24 cellular contexts compared by ENCODE assay signal in the genomic region with DNA sequence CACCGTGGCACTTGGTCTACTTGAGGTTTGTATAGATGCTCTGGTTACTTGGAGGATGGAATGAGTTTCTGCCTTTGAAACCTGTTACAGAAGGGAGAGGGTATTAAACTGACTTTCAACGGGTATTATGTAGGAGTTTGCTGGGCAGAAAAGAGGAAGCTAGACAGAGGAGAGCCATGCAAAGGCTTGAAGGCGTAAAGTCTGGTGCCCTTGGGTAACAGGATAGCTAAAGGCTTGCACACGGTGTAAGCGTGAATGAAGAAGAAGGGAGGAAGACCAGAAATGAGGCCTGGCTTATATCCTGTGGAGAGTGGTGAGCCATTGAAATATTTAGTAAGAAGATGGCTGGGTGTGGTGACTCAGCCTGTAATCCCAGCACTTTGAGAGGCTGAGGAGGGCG. TPM values are rescaled to one million over a fixed set of nuclear protein-coding genes. Genes with fewer than 3 reads are reported as not detected.
DNase-seq lines count a peak whose midpoint lies in the region; ATAC-seq and TF ChIP-seq lines count a peak whose summit lies in the region.
"Had no signal": no experiment of that assay in that cellular context is flagged by ENCODE, and none has a peak within 500 bp of the region (broad histone marks: within the 10 kb centered on the region; RNA-seq: fewer than 3 reads in every experiment).

No MANE protein-coding gene starts in this region.

- peaks cover 0 to 17% (median 0%) of the 10 kb centered on the region in 4 donors for H3K4me1 Mint-ChIP-seq in CD4-positive, CD25-positive, alpha-beta regulatory T cell
- H3K4me1 Mint-ChIP-seq: activated CD4-positive, alpha-beta T cell treated with anti-CD3 and anti-CD28 coated beads, Interleukin-2, amount 10 ng/mL, durations not matched to agents 7 days and 5 days; CD4-positive, alpha-beta memory T cell had no signal

- no peak overlapping the region for H3K4me3 Mint-ChIP-seq in CD4-positive, CD25-positive, alpha-beta regulatory T cell
- H3K4me3 Mint-ChIP-seq: activated CD4-positive, alpha-beta T cell treated with anti-CD3 and anti-CD28 coated beads, Interleukin-2, amount 10 ng/mL, durations not matched to agents 7 days and 5 days; CD4-positive, alpha-beta memory T cell had no signal

- peaks cover 81% of the 10 kb centered on the region for H3K36me3 ChIP-seq in CD4-positive, CD25-positive, alpha-beta regulatory T cell (ENCODE audit: control insufficient read depth, insufficient read depth, low read length)
- H3K36me3 ChIP-seq in left lung = peaks cover 0 to 98% of the 10 kb centered on the region in 2 donors

- in situ Hi-C loops in KBM-7 (cut with MboI; ENCODE audit: low pct_unique_long_range_greater_than_20kb, low sequenced_read_pairs) = no loop called here

- H3K27me3 ChIP-seq in CD4-positive, CD25-positive, alpha-beta regulatory T cell (ENCODE audit: control insufficient read depth, insufficient read depth, low read length) = no peaks in the 10 kb centered on the region
- H3K27me3 ChIP-seq in left lung = no peaks in the 10 kb centered on the region
- H3K27me3 ChIP-seq: ascending aorta, vagina had no signal

- ATAC-seq in CD4-positive, CD25-positive, alpha-beta regulatory T cell (ENCODE audit: low read depth in 2 of 2) = no peak
- ATAC-seq in left lung (peak; percentile 43), GM19467 (IDR thresholded peaks at IDR 0.05; ENCODE audit: unreplicated experiment) (no peak)
- ATAC-seq: left ventricle myocardium superior, Panc1 had no signal

- DNase-seq in CD4-positive, CD25-positive, alpha-beta regulatory T cell = no peak
- DNase-seq in KBM-7 = peak; percentile 75
- DNase-seq in SKM-1 (lab: John Stamatoyannopoulos, UW; ENCODE audit: unreplicated experiment) = peak; percentile 1
- DNase-seq in left lung = no peak
- no peak for DNase-seq in SHP77 (lab: John Stamatoyannopoulos, UW)
- DNase-seq in SW480 (ENCODE audit: low spot score) = no peak
- DNase-seq in middle frontal gyrus (ENCODE audit: extremely low spot score, low spot score) = no peak
- DNase-seq: activated CD4-positive, alpha-beta T cell treated with anti-CD3 and anti-CD28 coated beads, Interleukin-2, amount 10 ng/mL, durations not matched to agents 7 days and 5 days; activated effector memory CD4-positive, alpha-beta T cell treated with anti-CD3 and anti-CD28 coated beads, Interleukin-2, amount 50 U/mL, for 16 hours; CD4-positive, alpha-beta memory T cell; DMS79; effector CD8-positive, alpha-beta T cell; head of caudate nucleus; Karpas-422; left ventricle myocardium superior; NCI-H146; NCI-H69; occipital lobe; SK-N-SH; substantia nigra had no signal

- H3K4me1 ChIP-seq in CD4-positive, CD25-positive, alpha-beta regulatory T cell (ENCODE audit: control insufficient read depth, insufficient read depth, low read length, poor library complexity, severe bottlenecking) = no peaks in the 10 kb centered on the region
- no peaks in the 10 kb centered on the region for H3K4me1 ChIP-seq in left lung
- H3K4me1 ChIP-seq: ascending aorta, vagina had no signal

- no peak overlapping the region for H3K27ac ChIP-seq in CD4-positive, CD25-positive, alpha-beta regulatory T cell (ENCODE audit: insufficient read depth, low read length, poor library complexity, severe bottlenecking)
- H3K27ac ChIP-seq in left lung = no peak overlapping the region
- H3K27ac ChIP-seq: ascending aorta, vagina had no signal

- peaks cover 49% of the 10 kb centered on the region for H3K36me3 Mint-ChIP-seq in CD4-positive, CD25-positive, alpha-beta regulatory T cell

- no peaks in the 10 kb centered on the region for H3K9me3 Mint-ChIP-seq in CD4-positive, CD25-positive, alpha-beta regulatory T cell
- H3K9me3 Mint-ChIP-seq: activated CD4-positive, alpha-beta T cell treated with anti-CD3 and anti-CD28 coated beads, Interleukin-2, amount 10 ng/mL, durations not matched to agents 7 days and 5 days had no signal

- TF ChIP-seq CTCF in left lung (IDR thresholded peaks at IDR 0.05) = no peak

- peak overlapping the region in 2 of 3 donors; percentile 3 to 27 for H3K27ac Mint-ChIP-seq in CD4-positive, CD25-positive, alpha-beta regulatory T cell
- H3K27ac Mint-ChIP-seq: activated CD4-positive, alpha-beta T cell treated with anti-CD3 and anti-CD28 coated beads, Interleukin-2, amount 10 ng/mL, durations not matched to agents 7 days and 5 days had no signal

- H3K9me3 ChIP-seq in CD4-positive, CD25-positive, alpha-beta regulatory T cell (ENCODE audit: control insufficient read depth in 2 of 2, low read length in 2 of 2) = no peaks in the 10 kb centered on the region
- H3K9me3 ChIP-seq in left lung = no peaks in the 10 kb centered on the region
- H3K9me3 ChIP-seq: ascending aorta, SK-N-SH, vagina had no signal

- no peaks in the 10 kb centered on the region for H3K27me3 Mint-ChIP-seq in CD4-positive, CD25-positive, alpha-beta regulatory T cell
- H3K27me3 Mint-ChIP-seq: activated CD4-positive, alpha-beta T cell treated with anti-CD3 and anti-CD28 coated beads, Interleukin-2, amount 10 ng/mL, durations not matched to agents 7 days and 5 days; CD4-positive, alpha-beta memory T cell had no signal

- intact Hi-C loops in left lung (cut with DNase I) = no loop called here

- H3K4me3 ChIP-seq in CD4-positive, CD25-positive, alpha-beta regulatory T cell (ENCODE audit: low read depth, low read length) = no peak overlapping the region
- H3K4me3 ChIP-seq in left lung = no peak overlapping the region
- H3K4me3 ChIP-seq: ascending aorta, vagina had no signal

RNA-seq across cellular contexts. Expression of a gene that starts 22.5 kb away (rescaled TPM):
- 29.9 TPM for total RNA-seq in CD4-positive, CD25-positive, alpha-beta regulatory T cell
- polyA plus RNA-seq in CD4-positive, CD25-positive, alpha-beta regulatory T cell = 10 to 100 TPM; 13.0 to 14.5 (median 13.6) TPM
- total RNA-seq in left lung = 10 to 100 TPM; 23.6 to 27.9 TPM

RNA-seq across cellular contexts. Expression of a gene that starts 26.2 kb away (rescaled TPM):
- total RNA-seq in CD4-positive, CD25-positive, alpha-beta regulatory T cell = 97.8 TPM
- 10 to 100 TPM; 60.2 to 74.8 (median 69.7) TPM for polyA plus RNA-seq in CD4-positive, CD25-positive, alpha-beta regulatory T cell
- total RNA-seq in left lung = 10 to 100 TPM; 39.5 to 52.0 TPM

Comparison
In these comparisons a context has a peak if more than half of its experiments do, and no peak if none do; other contexts are left out.
1. DNase-seq: peak in KBM-7 (single experiment) and SKM-1 (single experiment); none in CD4-positive, CD25-positive, alpha-beta regulatory T cell (0 of 3), left lung (0 of 2), SHP77 (0 of 2), SW480 (single experiment) and middle frontal gyrus (single experiment).